Comparison of ENCODE assay signal across 14 cellular contexts in genomic region chr11:35524780-35525179, GRCh38. TPM values are rescaled to one million over a fixed set of nuclear protein-coding genes. Genes with fewer than 3 reads are reported as not detected.
A peak's percentile ranks its signal among the peaks of the same experiment; 100 is the strongest.
DNase-seq lines count a peak whose midpoint lies in the region; ATAC-seq and TF ChIP-seq lines count a peak whose summit lies in the region.
"Had no signal": no experiment of that assay in that cellular context is flagged by ENCODE, and none has a peak within 500 bp of the region (broad histone marks: within the 10 kb centered on the region; RNA-seq: fewer than 3 reads in every experiment).

No MANE protein-coding gene starts in this region.

- H3K27ac Mint-ChIP-seq in MCF 10A (ENCODE audit: low read depth, unreplicated experiment) (no peak overlapping the region), mesothelial cell of epicardium (peak overlapping the region; percentile 32), CD14-positive monocyte (peak overlapping the region in 1 of 7 donors; percentile 9)
- H3K27ac Mint-ChIP-seq: activated CD4-positive, alpha-beta memory T cell treated with anti-CD3 and anti-CD28 coated beads for 36 hours; T-cell had no signal

- H3K36me3 Mint-ChIP-seq in MCF 10A (ENCODE audit: insufficient read depth, unreplicated experiment), result no peaks in the 10 kb centered on the region
- no peaks in the 10 kb centered on the region for H3K36me3 Mint-ChIP-seq in mesothelial cell of epicardium
- no peaks in the 10 kb centered on the region for H3K36me3 Mint-ChIP-seq in CD14-positive monocyte
- H3K36me3 Mint-ChIP-seq: activated CD4-positive, alpha-beta memory T cell treated with anti-CD3 and anti-CD28 coated beads for 36 hours; naive thymus-derived CD8-positive, alpha-beta T cell; T-cell had no signal

- TF ChIP-seq POLR2A in breast epithelium (IDR thresholded peaks at IDR 0.05) (no peak), uterus (IDR thresholded peaks at IDR 0.05) (no peak)

- no TSS peak for BruUV-seq in MCF 10A (replicated peaks; lab: Mats Ljungman, UMichigan)

- H3K27ac ChIP-seq in breast epithelium (peak overlapping the region; percentile 57 to 67), uterus (peak overlapping the region; percentile 79 to 86)

- H3K4me3 ChIP-seq in breast epithelium, result peak overlapping the region; percentile 42 to 66 (median 47)
- peak overlapping the region; percentile 42 for H3K4me3 ChIP-seq in epithelial cell of esophagus (ENCODE audit: low read length)
- peak overlapping the region; percentile 45 to 53 for H3K4me3 ChIP-seq in uterus

- H3K36me3 ChIP-seq in breast epithelium, result no peaks in the 10 kb centered on the region
- no peaks in the 10 kb centered on the region for H3K36me3 ChIP-seq in uterus

- H3K4me3 Mint-ChIP-seq in MCF 10A (ENCODE audit: unreplicated experiment), result no peak overlapping the region
- H3K4me3 Mint-ChIP-seq in mesothelial cell of epicardium, result peak overlapping the region; percentile 72
- H3K4me3 Mint-ChIP-seq in CD14-positive monocyte, result peak overlapping the region in 1 of 2 donors; percentile 59
- H3K4me3 Mint-ChIP-seq: activated CD4-positive, alpha-beta memory T cell treated with anti-CD3 and anti-CD28 coated beads for 36 hours; T-cell had no signal

- POLR2A ChIA-PET in MCF 10A (lab: Yijun Ruan, JAX), result interaction anchor here (1.0 kb wide), 1 partner anchor 19 kb away, joined by 3 read pairs; no protein-coding TSS in a partner anchor

- H3K4me1 ChIP-seq in breast epithelium (peaks cover 0 to 4% of the 10 kb centered on the region in 2 donors), uterus (no peaks in the 10 kb centered on the region)

- H3K27me3 Mint-ChIP-seq in MCF 10A (ENCODE audit: insufficient read depth, unreplicated experiment) (peaks cover 25% of the 10 kb centered on the region), mesothelial cell of epicardium (ENCODE audit: low read depth) (peaks cover 7% of the 10 kb centered on the region), CD14-positive monocyte (ENCODE audit: low read depth in 3 of 3) (peaks cover 59 to 82% (median 63%) of the 10 kb centered on the region in 3 donors)

- H3K27me3 ChIP-seq in breast epithelium (peaks cover 0 to 10% of the 10 kb centered on the region in 2 donors), uterus (no peaks in the 10 kb centered on the region)

- H3K9me3 ChIP-seq in breast epithelium (no peaks in the 10 kb centered on the region), uterus (no peaks in the 10 kb centered on the region)

- ATAC-seq in HG03342 (IDR thresholded peaks at IDR 0.05; ENCODE audit: unreplicated experiment) (no peak), GM21447 (IDR thresholded peaks at IDR 0.05; ENCODE audit: unreplicated experiment) (no peak)
- ATAC-seq: T-cell had no signal

- H3K9me3 Mint-ChIP-seq in MCF 10A (ENCODE audit: unreplicated experiment) (no peaks in the 10 kb centered on the region), mesothelial cell of epicardium (peaks cover 6% of the 10 kb centered on the region), CD14-positive monocyte (peaks cover 0 to 15% (median 4%) of the 10 kb centered on the region in 7 donors)
- H3K9me3 Mint-ChIP-seq: activated CD4-positive, alpha-beta memory T cell treated with anti-CD3 and anti-CD28 coated beads for 36 hours; T-cell had no signal

- CTCF ChIA-PET in MCF 10A (lab: Yijun Ruan, JAX), result interaction anchor here (0.6 kb wide), 1 partner anchor 100 kb away, joined by 3 read pairs; no protein-coding TSS in a partner anchor

- no peak for DNase-seq in breast epithelium (ENCODE audit: low spot score in 2 of 2)
- no peak for DNase-seq in MCF 10A (ENCODE audit: unreplicated experiment)
- peak; percentile 41 for DNase-seq in epithelial cell of esophagus (ENCODE audit: low read depth)
- DNase-seq in mesothelial cell of epicardium (ENCODE audit: low spot score in 2 of 2, unreplicated experiment in 2 of 2), result no peak
- no peak for DNase-seq in uterus
- DNase-seq in CD14-positive monocyte (ENCODE audit: low spot score), result no peak
- DNase-seq: 8988T; activated naive CD4-positive, alpha-beta T cell treated with anti-CD3 and anti-CD28 coated beads, Interleukin-2, amount 50 U/mL, for 16 hours; naive thymus-derived CD8-positive, alpha-beta T cell; NK-92 treated with Interleukin-12 subunit alpha and Interleukin-12 subunit beta, amount 100 ng/mL, for 24 hours; T-cell had no signal

- no peak for TF ChIP-seq CTCF in breast epithelium (IDR thresholded peaks at IDR 0.05)
- no peak for TF ChIP-seq CTCF in MCF 10A (IDR thresholded peaks at IDR 0.05; ENCODE audit: unreplicated experiment)
- TF ChIP-seq CTCF in epithelial cell of esophagus (IDR thresholded peaks at IDR 0.05; ENCODE audit: insufficient read depth, low read depth, low read length, missing control alignments), result no peak
- no peak for TF ChIP-seq CTCF in mesothelial cell of epicardium (IDR thresholded peaks at IDR 0.05; ENCODE audit: unreplicated experiment)
- TF ChIP-seq CTCF in uterus (IDR thresholded peaks at IDR 0.05), result no peak
- no peak for TF ChIP-seq CTCF in CD14-positive monocyte (IDR thresholded peaks at IDR 0.05)

- intact Hi-C loops in breast epithelium (cut with DNase I; ENCODE audit: low total_unique reads) (no loop called here), MCF 10A (cut with micrococcal nuclease) (no loop called here), uterus (cut with DNase I; ENCODE audit: low total_unique reads) (no loop called here), CD14-positive monocyte (cut with micrococcal nuclease) (loop anchor here in 1 of 2 donors (10.0 kb wide), 1 partner anchor 60 kb away; no protein-coding TSS in a partner anchor)

- H3K4me1 Mint-ChIP-seq in MCF 10A (ENCODE audit: insufficient read depth, unreplicated experiment) (peaks cover 5% of the 10 kb centered on the region), mesothelial cell of epicardium (peaks cover 35% of the 10 kb centered on the region), CD14-positive monocyte (no peaks in the 10 kb centered on the region)

RNA-seq across cellular contexts. Expression of gene PAMR1, which starts 0.6 kb away (rescaled TPM):
- 10 to 100 TPM in 2 of 3 donors, 1 to 10 TPM in 1; 8.8 to 36.4 (median 11.3) TPM for total RNA-seq in breast epithelium
- 0.51 TPM in 1 of 2 replicates, not detected in the other for total RNA-seq in MCF 10A (2022)
- total RNA-seq in mesothelial cell of epicardium, result 38.3 to 44.8 TPM (median 43.5 TPM) in 3 replicates
- 100 to 1,000 TPM in 1 of 4 donors, 10 to 100 TPM in 3; 26.8 to 172 (median 53.6) TPM for total RNA-seq in uterus
- not detected for polyA plus RNA-seq in CD14-positive monocyte
- total RNA-seq: activated CD4-positive, alpha-beta memory T cell treated with anti-CD3 and anti-CD28 coated beads for 36 hours; naive thymus-derived CD8-positive, alpha-beta T cell had no signal
- polyA plus RNA-seq: naive thymus-derived CD8-positive, alpha-beta T cell had no signal
